ENCODE assay signal across 18 cellular contexts in genomic region chr6:4297348-4297747, GRCh38.
"Had no signal": no experiment of that assay in that cellular context is flagged by ENCODE, and none has a peak within 500 bp of the region (broad histone marks: within the 10 kb centered on the region; RNA-seq: fewer than 3 reads in every experiment).

No MANE protein-coding gene starts in this region.

- H3K4me3 ChIP-seq: ovary, prostate gland, spleen, testis, upper lobe of left lung had no signal

- H3K36me3 ChIP-seq: ovary, prostate gland, spleen, upper lobe of left lung had no signal

- H3K27ac ChIP-seq: foreskin keratinocyte, ovary, prostate gland, spleen, testis had no signal

- H3K27me3 ChIP-seq: foreskin keratinocyte, ovary, spleen, testis, upper lobe of left lung had no signal

- ATAC-seq: activated CD8-positive, alpha-beta T cell treated with anti-CD3 and anti-CD28 coated beads, Interleukin-2, amount 10 ng/mL, durations not matched to agents 7 days and 5 days; activated naive CD8-positive, alpha-beta T cell treated with anti-CD3 and anti-CD28 coated beads, Interleukin-2, amount 50 U/mL, for 24 hours; foreskin keratinocyte; natural killer cell treated with Interleukin-12 subunit alpha and Interleukin-12 subunit beta and Interleukin-15 and Interleukin-18, amount 100 ng/mL, for 72 hours had no signal

- H3K4me1 ChIP-seq: foreskin keratinocyte, prostate gland, spleen, testis had no signal

- H3K9me3 ChIP-seq: ovary, prostate gland, testis, upper lobe of left lung had no signal

- DNase-seq: activated CD4-positive, alpha-beta T cell treated with anti-CD3 and anti-CD28 coated beads, Interleukin-2, amount 50 U/mL, for 1 hour; activated CD4-positive, CD25-positive, alpha-beta regulatory T cell treated with anti-CD3 and anti-CD28 coated beads, Interleukin-2, amount 50 U/mL, for 72 hours; activated CD8-positive, alpha-beta T cell treated with anti-CD3 and anti-CD28 coated beads, Interleukin-2, amount 10 ng/mL, durations not matched to agents 7 days and 5 days; activated gamma-delta T cell; activated naive CD4-positive, alpha-beta T cell treated with anti-CD3 and anti-CD28 coated beads, Interleukin-2, amount 50 U/mL, for 16 hours; activated naive CD8-positive, alpha-beta T cell treated with anti-CD3 and anti-CD28 coated beads, Interleukin-2, amount 50 U/mL, for 24 hours; effector CD8-positive, alpha-beta T cell; erythroblast; foreskin keratinocyte; kidney; ovary; spleen; stimulated activated CD4-positive, alpha-beta T cell treated with anti-CD3 and anti-CD28 coated beads, Interleukin-4, amount 100 ng/mL, for 1 hour; stimulated activated naive CD4-positive, alpha-beta T cell; testis; upper lobe of left lung had no signal
